13 cellular contexts compared by ENCODE assay signal in genomic region chr4:68368566-68369473, GRCh38. TPM values are rescaled to one million over a fixed set of nuclear protein-coding genes. Genes with fewer than 3 reads are reported as not detected.
A peak's percentile ranks its signal among the peaks of the same experiment; 100 is the strongest.
DNase-seq lines count a peak whose midpoint lies in the region; ATAC-seq and TF ChIP-seq lines count a peak whose summit lies in the region.
"Had no signal": no experiment of that assay in that cellular context is flagged by ENCODE, and none has a peak within 500 bp of the region (broad histone marks: within the 10 kb centered on the region; RNA-seq: fewer than 3 reads in every experiment).

No MANE protein-coding gene starts in this region.

- H3K27me3 ChIP-seq in Panc1 (ENCODE audit: control insufficient read depth, insufficient read depth, low read length) (no peaks in the 10 kb centered on the region), skeletal muscle satellite cell (ENCODE audit: control insufficient read depth, insufficient read depth, low read length) (no peaks in the 10 kb centered on the region)
- H3K27me3 ChIP-seq: tibial artery had no signal

- intact Hi-C loops in Panc1 (cut with micrococcal nuclease; ENCODE audit: unreplicated experiment) = no loop called here

- H3K4me3 ChIP-seq in Panc1 (ENCODE audit: low read depth in 2 of 2, low read length in 2 of 2) (no peak overlapping the region; a peak in 1 of 4 replicates), skeletal muscle satellite cell (ENCODE audit: low read length) (peak overlapping the region; percentile 37)
- H3K4me3 ChIP-seq: tibial artery had no signal

- H3K36me3 ChIP-seq in Panc1 (ENCODE audit: control insufficient read depth, insufficient read depth, low read length) (no peaks in the 10 kb centered on the region), skeletal muscle satellite cell (ENCODE audit: insufficient read depth, low read length) (no peaks in the 10 kb centered on the region)
- H3K36me3 ChIP-seq: tibial artery had no signal

- H3K4me1 ChIP-seq in Panc1 (ENCODE audit: control insufficient read depth, insufficient read depth, low read length) (no peaks in the 10 kb centered on the region; the same call in 1 of the 2 replicates), skeletal muscle satellite cell (ENCODE audit: control insufficient read depth, insufficient read depth, low read length) (peaks cover 31% of the 10 kb centered on the region)

- TF ChIP-seq CTCF in Panc1 (IDR thresholded peaks at IDR 0.05) = no peak

- peak overlapping the region; percentile 76 for H3K4me2 ChIP-seq in skeletal muscle satellite cell (ENCODE audit: low read length)

- H3K27ac ChIP-seq in Panc1 (ENCODE audit: low read length) = no peak overlapping the region
- H3K27ac ChIP-seq: tibial artery had no signal

- H3K9ac ChIP-seq in skeletal muscle satellite cell (ENCODE audit: low read depth, low read length) = peak overlapping the region; percentile 66

- POLR2A ChIA-PET in Panc1 (lab: Charles Lee) = no interaction called here

- BruUV-seq in Panc1 (replicated peaks; lab: Mats Ljungman, UMichigan) = no TSS peak

- CTCF ChIA-PET in Panc1 (lab: Charles Lee) = interaction anchor here (0.7 kb wide), 1 partner anchor 15 kb away, joined by 4 read pairs; no protein-coding TSS in a partner anchor

- DNase-seq in GM03348 (ENCODE audit: low spot score) (peak; percentile 68), Panc1 (ENCODE audit: low read depth, low spot score) (no peak), fibroblast of gingiva (ENCODE audit: low read depth) (peak; percentile 81), 8988T (no peak)
- DNase-seq in stimulated activated CD4-positive, alpha-beta T cell treated with anti-CD3 and anti-CD28 coated beads, Interleukin-4, amount 100 ng/mL, for 24 hours = no peak
- DNase-seq: activated naive CD4-positive, alpha-beta T cell; NCI-H1092 treated with DMSO at 0.1 percent for 48 hours; nucleus accumbens; stimulated activated CD4-positive, alpha-beta T cell treated with anti-CD3 and anti-CD28 coated beads, Interleukin-4, amount 100 ng/mL, for 4 hours; tibial artery had no signal

- H3K9me3 ChIP-seq in Panc1 (ENCODE audit: control insufficient read depth, insufficient read depth, low read depth, low read length) = no peaks in the 10 kb centered on the region
- H3K9me3 ChIP-seq in skeletal muscle satellite cell (replicated peaks; ENCODE audit: low read length) = no peaks in the 10 kb centered on the region
- H3K9me3 ChIP-seq: tibial artery had no signal

- ATAC-seq in Panc1 (peak; percentile 63), HG03097 (IDR thresholded peaks at IDR 0.05; ENCODE audit: low FRiP score, unreplicated experiment) (no peak)
- ATAC-seq: activated CD4-positive, CD25-positive, alpha-beta regulatory T cell treated with anti-CD3 and anti-CD28 coated beads, Interleukin-2, amount 50 U/mL, for 24 hours had no signal

- in situ Hi-C loops in Panc1 (cut with HindIII; ENCODE audit: low pct_unique_long_range_greater_than_20kb, low sequenced_read_pairs) = no loop called here

RNA-seq across cellular contexts. Expression of gene YTHDC1, which starts 18.9 kb away (rescaled TPM):
- 44.5 TPM for total RNA-seq in Panc1 (2021; ENCODE audit: unreplicated experiment)
- polyA plus RNA-seq in Panc1 (2012; ENCODE audit: insufficient read length) = 36.2 TPM
- total RNA-seq in skeletal muscle satellite cell (2012; rRNA removed) = 22.1 and 29.3 TPM in 2 replicates

Comparison
In these comparisons a context has a peak if more than half of its experiments do, and no peak if none do; other contexts are left out.
1. DNase-seq: peak in GM03348 (single experiment) and fibroblast of gingiva (single experiment); none in Panc1 (single experiment), 8988T (single experiment) and stimulated activated CD4-positive, alpha-beta T cell treated with anti-CD3 and anti-CD28 coated beads, Interleukin-4, amount 100 ng/mL, for 24 hours (single experiment).